In genomic region chr11:131690776-131691557, GRCh38 we compare ENCODE assay signal across 12 cellular contexts.
A peak's percentile ranks its signal among the peaks of the same experiment; 100 is the strongest.
DNase-seq lines count a peak whose midpoint lies in the region; ATAC-seq, FAIRE-seq and TF ChIP-seq lines count a peak whose summit lies in the region.
"Had no signal": no experiment of that assay in that cellular context is flagged by ENCODE, and none has a peak within 500 bp of the region (broad histone marks: within the 10 kb centered on the region; RNA-seq: fewer than 3 reads in every experiment).

No MANE protein-coding gene starts in this region.

- TF ChIP-seq POLR2A in testis (IDR thresholded peaks at IDR 0.05), result no peak

- H3K9me3 Mint-ChIP-seq in GM23338, result no peaks in the 10 kb centered on the region
- H3K9me3 Mint-ChIP-seq in astrocyte (ENCODE audit: unreplicated experiment), result no peaks in the 10 kb centered on the region

- H3K79me2 ChIP-seq in GM23338 (replicated peaks; ENCODE audit: insufficient read depth) (no peaks in the 10 kb centered on the region), astrocyte (ENCODE audit: insufficient read depth, low read length) (no peaks in the 10 kb centered on the region)

- no peaks in the 10 kb centered on the region for H3F3A ChIP-seq in GM23338 (replicated peaks; ENCODE audit: low read depth)

- H3K4me1 ChIP-seq in GM23338 (ENCODE audit: insufficient read depth), result peaks cover 3% of the 10 kb centered on the region; the same call in 1 of the 2 replicates
- peaks cover 8% of the 10 kb centered on the region for H3K4me1 ChIP-seq in astrocyte (ENCODE audit: insufficient read depth, low read length)
- H3K4me1 ChIP-seq in kidney (ENCODE audit: control insufficient read depth in 1 of 2, insufficient read depth in 1 of 2, low read depth in 1 of 2, low read length in 2 of 2), result peaks cover 0 to 4% of the 10 kb centered on the region in 2 donors
- H3K4me1 ChIP-seq in testis, result no peaks in the 10 kb centered on the region

- H3K27me3 Mint-ChIP-seq in GM23338 (ENCODE audit: insufficient read depth, low read depth, poor library complexity) (peaks cover 38% of the 10 kb centered on the region), astrocyte (ENCODE audit: low read depth, unreplicated experiment) (peaks cover 27% of the 10 kb centered on the region)

- no peak overlapping the region for H3K4me3 ChIP-seq in GM23338
- H3K4me3 ChIP-seq in astrocyte (ENCODE audit: insufficient read depth, low read depth, low read length), result no peak overlapping the region
- H3K4me3 ChIP-seq in kidney (ENCODE audit: low read length in 2 of 2), result no peak overlapping the region
- H3K4me3 ChIP-seq in testis, result peak overlapping the region; percentile 15 to 40
- H3K4me3 ChIP-seq: Peyer's patch had no signal

- TF ChIP-seq CTCF in GM23338 (conservative IDR thresholded peaks at IDR 0.05; ENCODE audit: low read depth in 2 of 2) (no peak), astrocyte (IDR thresholded peaks at IDR 0.05; ENCODE audit: insufficient read depth, low read depth, low read length) (no peak), kidney (IDR thresholded peaks at IDR 0.05; ENCODE audit: borderline replicate concordance, extremely low read depth, insufficient read depth) (no peak), testis (IDR thresholded peaks at IDR 0.05) (no peak)

- H3K4me2 ChIP-seq in GM23338, result no peak overlapping the region
- peak overlapping the region; percentile 60 for H3K4me2 ChIP-seq in astrocyte (ENCODE audit: low read length)

- H3K9me3 ChIP-seq in astrocyte (ENCODE audit: insufficient read depth, low read depth, low read length) (no peaks in the 10 kb centered on the region), kidney (ENCODE audit: control insufficient read depth in 1 of 2, low read length in 2 of 2) (no peaks in the 10 kb centered on the region), testis (no peaks in the 10 kb centered on the region)
- H3K9me3 ChIP-seq: Peyer's patch had no signal

- H2AFZ ChIP-seq in GM23338 (no peak overlapping the region), astrocyte (ENCODE audit: low read depth, low read length) (no peak overlapping the region)

- H3K9ac ChIP-seq in astrocyte (ENCODE audit: low read length) (no peak overlapping the region), kidney (ENCODE audit: low read length in 2 of 2) (no peak overlapping the region)

- ATAC-seq in GM23338 (peak; percentile 7), HG03025 (IDR thresholded peaks at IDR 0.05; ENCODE audit: low FRiP score, unreplicated experiment) (no peak)
- ATAC-seq: Right ventricle myocardium inferior had no signal

- no peaks in the 10 kb centered on the region for H3K9me2 ChIP-seq in GM23338 (ENCODE audit: insufficient read depth)

- H3K27ac ChIP-seq in GM23338 (ENCODE audit: low read depth) (no peak overlapping the region), astrocyte (ENCODE audit: low read depth, low read length) (no peak overlapping the region), kidney (ENCODE audit: low read depth in 2 of 2, low read length in 2 of 2) (no peak overlapping the region), testis (no peak overlapping the region)
- H3K27ac ChIP-seq: Peyer's patch had no signal

- no peak overlapping the region for H3K27ac Mint-ChIP-seq in GM23338
- H3K27ac Mint-ChIP-seq in astrocyte (ENCODE audit: unreplicated experiment), result no peak overlapping the region
- H3K27ac Mint-ChIP-seq: CD4-positive, alpha-beta memory T cell had no signal

- WGBS in testis, 2 donors, result 74 to 77% methylated on average over 35 to 52 of the region's 52 CpGs

- intact Hi-C loops in kidney (cut with DNase I) (no loop called here), testis (cut with DNase I; ENCODE audit: low total_unique reads) (no loop called here)

- H3K27me3 ChIP-seq in GM23338 (ENCODE audit: insufficient read depth), result peaks cover 36% of the 10 kb centered on the region
- H3K27me3 ChIP-seq in astrocyte (ENCODE audit: insufficient read depth, low read length), result no peaks in the 10 kb centered on the region
- no peaks in the 10 kb centered on the region for H3K27me3 ChIP-seq in testis
- H3K27me3 ChIP-seq: Peyer's patch had no signal

- H3K4me1 Mint-ChIP-seq in GM23338, result peaks cover 7% of the 10 kb centered on the region
- H3K4me1 Mint-ChIP-seq in astrocyte (ENCODE audit: low read depth, unreplicated experiment), result peaks cover 7% of the 10 kb centered on the region

- H4K20me1 ChIP-seq in GM23338 (replicated peaks; ENCODE audit: insufficient read depth), result no peaks in the 10 kb centered on the region
- H4K20me1 ChIP-seq in astrocyte (ENCODE audit: insufficient read depth, low read length), result no peaks in the 10 kb centered on the region

- FAIRE-seq in astrocyte (lab: Jason Lieb, UNC), result no peak
- no peak for FAIRE-seq in kidney (lab: Jason Lieb, UNC)

- DNase-seq in GM23338 (ENCODE audit: low spot score) (peak; percentile 29), astrocyte (ENCODE audit: low read depth) (no peak), kidney (peak; percentile 71), testis (no peak), NCI-H2227 treated with DMSO at 0.1 percent for 48 hours (lab: John Stamatoyannopoulos, UW) (no peak), COLO668 (lab: John Stamatoyannopoulos, UW; ENCODE audit: unreplicated experiment) (no peak)
- DNase-seq: CD4-positive, alpha-beta memory T cell; HCEC 1CT; NCI-H1436 treated with DMSO at 0.1 percent for 48 hours; Peyer's patch had no signal

- H3K4me3 Mint-ChIP-seq in GM23338 (no peak overlapping the region), astrocyte (ENCODE audit: unreplicated experiment) (no peak overlapping the region)
- H3K4me3 Mint-ChIP-seq: CD4-positive, alpha-beta memory T cell had no signal

- no peaks in the 10 kb centered on the region for H3K36me3 Mint-ChIP-seq in GM23338 (ENCODE audit: low read depth)
- H3K36me3 Mint-ChIP-seq in astrocyte (ENCODE audit: low read depth, unreplicated experiment), result peaks cover 2% of the 10 kb centered on the region
- H3K36me3 Mint-ChIP-seq: CD4-positive, alpha-beta memory T cell had no signal

- no peaks in the 10 kb centered on the region for H3K36me3 ChIP-seq in GM23338 (ENCODE audit: insufficient read depth)
- no peaks in the 10 kb centered on the region for H3K36me3 ChIP-seq in astrocyte (ENCODE audit: insufficient read depth, low read length)
- H3K36me3 ChIP-seq in kidney (ENCODE audit: control insufficient read depth in 1 of 2, insufficient read depth in 2 of 2, low read length in 2 of 2), result no peaks in the 10 kb centered on the region
- H3K36me3 ChIP-seq in testis (ENCODE audit: low read depth, missing control alignments), result no peaks in the 10 kb centered on the region
- H3K36me3 ChIP-seq: Peyer's patch had no signal

TF ChIP-seq in GM23338, 12 proteins besides CTCF, POLR2A, EP300 and RAD21:
- TF ChIP-seq POLR2AphosphoS5 (IDR thresholded peaks at IDR 0.05; ENCODE audit: low read depth), result no peak

Comparison
In these comparisons a context has a peak if more than half of its experiments do, and no peak if none do; other contexts are left out.
1. DNase-seq: peak in GM23338 (single experiment) and kidney (single experiment); none in astrocyte (single experiment), testis (single experiment), NCI-H2227 treated with DMSO at 0.1 percent for 48 hours (single experiment) and COLO668 (single experiment).
2. H3K4me3 ChIP-seq: peak in testis (2 of 2); none in GM23338 (single experiment), astrocyte (single experiment) and kidney (0 of 2).